16 cellular contexts compared by ENCODE assay signal in genomic region chr1:230365723-230366307, GRCh38.
DNase-seq lines count a peak whose midpoint lies in the region; ATAC-seq and TF ChIP-seq lines count a peak whose summit lies in the region.
"Had no signal": no experiment of that assay in that cellular context is flagged by ENCODE, and none has a peak within 500 bp of the region (broad histone marks: within the 10 kb centered on the region; RNA-seq: fewer than 3 reads in every experiment).

No MANE protein-coding gene starts in this region.

- H3K4me1 Mint-ChIP-seq in neural progenitor cell: peaks cover 17% of the 10 kb centered on the region
- H3K4me1 Mint-ChIP-seq: IgD-negative memory B cell had no signal

- peak; percentile 67 for TF ChIP-seq CTCF in WERI-Rb-1 (IDR thresholded peaks at IDR 0.05; ENCODE audit: low read depth, low read length)
- peak; percentile 33 for TF ChIP-seq CTCF in neural progenitor cell (IDR thresholded peaks at IDR 0.05)
- no peak for TF ChIP-seq CTCF in left lung (IDR thresholded peaks at IDR 0.05)

- ATAC-seq in left lung (no peak), GM18867 (IDR thresholded peaks at IDR 0.05; ENCODE audit: unreplicated experiment) (no peak)
- ATAC-seq: activated CD8-positive, alpha-beta T cell treated with anti-CD3 and anti-CD28 coated beads, Interleukin-2, amount 10 ng/mL, durations not matched to agents 7 days and 5 days; effector memory CD8-positive, alpha-beta T cell had no signal

- no peak overlapping the region for H3K4me3 Mint-ChIP-seq in neural progenitor cell
- H3K4me3 Mint-ChIP-seq: activated CD8-positive, alpha-beta T cell treated with anti-CD3 and anti-CD28 coated beads, Interleukin-2, amount 10 ng/mL, durations not matched to agents 7 days and 5 days; effector memory CD8-positive, alpha-beta T cell; IgD-negative memory B cell had no signal

- DNase-seq in NCI-H1105 treated with DMSO at 0.1 percent for 48 hours (lab: John Stamatoyannopoulos, UW): peak; percentile 1
- no peak for DNase-seq in NCI-H1105 (lab: John Stamatoyannopoulos, UW)
- DNase-seq in NAMALWA (ENCODE audit: low spot score): peak; percentile 21
- DNase-seq in WERI-Rb-1: peak; percentile 40
- peak; percentile 36 for DNase-seq in neural progenitor cell (ENCODE audit: low spot score)
- DNase-seq in left lung: no peak
- DNase-seq in NCI-H2081 (lab: John Stamatoyannopoulos, UW): no peak
- DNase-seq: activated CD8-positive, alpha-beta T cell treated with anti-CD3 and anti-CD28 coated beads, Interleukin-2, amount 10 ng/mL, durations not matched to agents 7 days and 5 days; activated effector memory CD4-positive, alpha-beta T cell treated with Interleukin-2 at 50 U/mL for 16 hours; Caco-2; effector memory CD8-positive, alpha-beta T cell; foreskin melanocyte had no signal

- H3K36me3 Mint-ChIP-seq in neural progenitor cell: no peaks in the 10 kb centered on the region
- H3K36me3 Mint-ChIP-seq: IgD-negative memory B cell had no signal

- no peak overlapping the region for H3K4me2 ChIP-seq in neural progenitor cell

- H2AFZ ChIP-seq in neural progenitor cell (replicated peaks): no peak overlapping the region

- H3F3A ChIP-seq in neural progenitor cell (ENCODE audit: low read depth): no peaks in the 10 kb centered on the region

- no peaks in the 10 kb centered on the region for H4K20me1 ChIP-seq in neural progenitor cell (ENCODE audit: low read depth)

- H3K27me3 ChIP-seq in WERI-Rb-1 (ENCODE audit: insufficient read depth, low read depth, severe bottlenecking): no peaks in the 10 kb centered on the region
- H3K27me3 ChIP-seq in neural progenitor cell: no peaks in the 10 kb centered on the region
- H3K27me3 ChIP-seq in left lung: no peaks in the 10 kb centered on the region
- H3K27me3 ChIP-seq: tibial nerve had no signal

- H3K27me3 Mint-ChIP-seq in neural progenitor cell (ENCODE audit: insufficient read depth, low read depth): peaks cover 5% of the 10 kb centered on the region
- H3K27me3 Mint-ChIP-seq: progenitor cell of endocrine pancreas had no signal

- no peaks in the 10 kb centered on the region for H3K9me3 Mint-ChIP-seq in neural progenitor cell
- H3K9me3 Mint-ChIP-seq: effector memory CD8-positive, alpha-beta T cell had no signal

- H3K27ac ChIP-seq in WERI-Rb-1 (no peak overlapping the region), neural progenitor cell (no peak overlapping the region), left lung (no peak overlapping the region)
- H3K27ac ChIP-seq: tibial nerve had no signal

- no peak overlapping the region for H3K9ac ChIP-seq in neural progenitor cell

- intact Hi-C loops in left lung (cut with DNase I): no loop called here

- H3K4me1 ChIP-seq in neural progenitor cell (no peaks in the 10 kb centered on the region), left lung (no peaks in the 10 kb centered on the region)
- H3K4me1 ChIP-seq: Caco-2, tibial nerve had no signal

- H3K36me3 ChIP-seq in WERI-Rb-1 (no peaks in the 10 kb centered on the region; the same call in 1 of the 2 replicates), neural progenitor cell (no peaks in the 10 kb centered on the region), left lung (no peaks in the 10 kb centered on the region)
- H3K36me3 ChIP-seq: tibial nerve had no signal

- no peaks in the 10 kb centered on the region for H3K79me2 ChIP-seq in neural progenitor cell (ENCODE audit: low read depth)

- no peak overlapping the region for H3K4me3 ChIP-seq in WERI-Rb-1 (ENCODE audit: low read depth, low read length)
- no peak overlapping the region for H3K4me3 ChIP-seq in neural progenitor cell
- H3K4me3 ChIP-seq in left lung: no peak overlapping the region
- H3K4me3 ChIP-seq: tibial nerve had no signal

- no peak overlapping the region for H3K27ac Mint-ChIP-seq in neural progenitor cell
- H3K27ac Mint-ChIP-seq: activated CD8-positive, alpha-beta T cell treated with anti-CD3 and anti-CD28 coated beads, Interleukin-2, amount 10 ng/mL, durations not matched to agents 7 days and 5 days; effector memory CD8-positive, alpha-beta T cell; progenitor cell of endocrine pancreas had no signal

- no peaks in the 10 kb centered on the region for H3K9me3 ChIP-seq in WERI-Rb-1 (ENCODE audit: severe bottlenecking)
- no peaks in the 10 kb centered on the region for H3K9me3 ChIP-seq in neural progenitor cell (ENCODE audit: low read depth)
- H3K9me3 ChIP-seq in left lung: no peaks in the 10 kb centered on the region
- H3K9me3 ChIP-seq: Caco-2, tibial nerve had no signal

Comparison
In these comparisons a context has a peak if more than half of its experiments do, and no peak if none do; other contexts are left out.
1. DNase-seq: peak in NCI-H1105 treated with DMSO at 0.1 percent for 48 hours (single experiment), NAMALWA (single experiment), WERI-Rb-1 (single experiment) and neural progenitor cell (single experiment); none in NCI-H1105 (single experiment), left lung (0 of 2) and NCI-H2081 (0 of 2).
2. CTCF ChIP-seq: peak in WERI-Rb-1 (single experiment) and neural progenitor cell (single experiment); none in left lung (0 of 2).